ENCODE assay signal across 8 cellular contexts in the genomic region with DNA sequence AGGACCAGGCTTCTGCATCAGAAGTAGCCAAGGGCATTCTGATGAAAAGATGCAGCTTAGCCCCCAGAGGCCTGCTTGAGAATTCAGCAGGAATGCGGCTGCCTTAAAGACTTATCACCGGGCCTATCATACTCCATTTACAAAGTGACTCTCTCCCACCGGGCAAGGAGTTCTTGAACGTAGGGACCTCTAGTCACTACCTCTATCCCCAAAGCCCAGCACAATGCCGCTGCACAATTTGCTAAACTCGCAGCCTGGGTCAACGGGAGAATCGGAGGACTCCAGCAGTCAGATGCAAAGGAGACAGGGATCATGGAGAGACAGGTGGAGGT. TPM values are rescaled to one million over a fixed set of nuclear protein-coding genes. Genes with fewer than 3 reads are reported as not detected.
DNase-seq lines count a peak whose midpoint lies in the region; ATAC-seq and TF ChIP-seq lines count a peak whose summit lies in the region.

No MANE protein-coding gene starts in this region.

- H3K27me3 Mint-ChIP-seq in nephron progenitor cell (ENCODE audit: low read depth, poor library complexity): peaks cover 5% of the 10 kb centered on the region

- peak; percentile 16 for ATAC-seq in HG02884 (IDR thresholded peaks at IDR 0.05; ENCODE audit: unreplicated experiment)

- H3K27ac ChIP-seq in RWPE1: peak overlapping the region; percentile 96
- H3K27ac ChIP-seq in esophagus (ENCODE audit: low read depth in 2 of 2, low read length in 1 of 2): peak overlapping the region; percentile 98 to 99

- no peak for TF ChIP-seq CTCF in RWPE1 (conservative IDR thresholded peaks at IDR 0.05; ENCODE audit: low read depth)
- TF ChIP-seq CTCF in nephron progenitor cell (IDR thresholded peaks at IDR 0.05): no peak

- H3K4me1 Mint-ChIP-seq in nephron progenitor cell: peaks cover 18% of the 10 kb centered on the region

- H3K9me3 Mint-ChIP-seq in nephron progenitor cell: no peaks in the 10 kb centered on the region

- POLR2A ChIA-PET in RWPE1 (lab: Yijun Ruan, JAX; ENCODE audit: low non-redundant PET): interaction anchor here (0.6 to 1.2 kb wide), 3 partner anchors 85 to 460 kb away, joined by 3 read pairs; partner anchors contain the start of gene ZBTB6

- WGBS in esophagus, 2 donors: 0 to 1% methylated on average over 8 of the region's 8 CpGs

- peak overlapping the region; percentile 95 for H3K4me3 Mint-ChIP-seq in nephron progenitor cell

- H3K4me1 ChIP-seq in esophagus (ENCODE audit: control insufficient read depth in 2 of 2, insufficient read depth in 2 of 2, low read length in 1 of 2): peaks cover 0 to 2% of the 10 kb centered on the region in 2 donors

- H3K4me3 ChIP-seq in esophagus (ENCODE audit: low read depth in 1 of 2, low read length in 2 of 2): peak overlapping the region; percentile 66 to 92

- H3K36me3 Mint-ChIP-seq in nephron progenitor cell (ENCODE audit: low read depth): peaks cover 13% of the 10 kb centered on the region

- H3K27ac Mint-ChIP-seq in nephron progenitor cell: peak overlapping the region; percentile 96

- H3K36me3 ChIP-seq in esophagus (ENCODE audit: control insufficient read depth in 2 of 2, insufficient read depth in 2 of 2, low read length in 1 of 2): peaks cover 1 to 9% of the 10 kb centered on the region in 2 donors

- DNase-seq in NCI-H510A treated with DMSO at 0.1 percent for 48 hours (lab: John Stamatoyannopoulos, UW) (peak; percentile 60), NCI-H510A (lab: John Stamatoyannopoulos, UW) (no peak), RWPE1 (ENCODE audit: low spot score) (peak; percentile 37), nephron progenitor cell (peak; percentile 23), NCI-H2227 (lab: John Stamatoyannopoulos, UW; ENCODE audit: unreplicated experiment) (no peak), NCI-H1436 (lab: John Stamatoyannopoulos, UW) (no peak)

- CTCF ChIA-PET in RWPE1 (lab: Yijun Ruan, JAX): interaction anchor here (0.6 kb wide), 1 partner anchor 706 kb away, joined by 4 read pairs; no protein-coding TSS in a partner anchor

- H3K9me3 ChIP-seq in esophagus (ENCODE audit: control insufficient read depth in 2 of 2, insufficient read depth in 1 of 2, low read depth in 1 of 2, low read length in 1 of 2): no peaks in the 10 kb centered on the region

- H3K27me3 ChIP-seq in esophagus (ENCODE audit: control insufficient read depth in 1 of 2, insufficient read depth in 2 of 2, low read length in 2 of 2): no peaks in the 10 kb centered on the region

RNA-seq across cellular contexts. Expression of gene PDCL, which starts 0.7 kb away (rescaled TPM):
- polyA plus RNA-seq in esophagus: 1 to 10 TPM; 6.7 to 7.3 TPM

RNA-seq across cellular contexts. Expression of gene OR1K1, which starts 27.8 kb away (rescaled TPM):
- not detected for polyA plus RNA-seq in esophagus

RNA-seq across cellular contexts. Expression of gene OR5C1, which starts 39.0 kb away (rescaled TPM):
- polyA plus RNA-seq in esophagus: not detected

Comparison
In these comparisons a context has a peak if more than half of its experiments do, and no peak if none do; other contexts are left out.
1. DNase-seq: peak in NCI-H510A treated with DMSO at 0.1 percent for 48 hours (single experiment), RWPE1 (single experiment) and nephron progenitor cell (single experiment); none in NCI-H510A (single experiment), NCI-H2227 (single experiment) and NCI-H1436 (single experiment).